Comparison of ENCODE assay signal across 8 cellular contexts in genomic region chr5:126002222-126002897, GRCh38.
A peak's percentile ranks its signal among the peaks of the same experiment; 100 is the strongest.
DNase-seq lines count a peak whose midpoint lies in the region; ATAC-seq and TF ChIP-seq lines count a peak whose summit lies in the region.

No MANE protein-coding gene starts in this region.

- H3K4me3 Mint-ChIP-seq in nephron = no peak overlapping the region
- H3K4me3 Mint-ChIP-seq in T-cell = no peak overlapping the region

- POLR2A ChIA-PET in T-cell (lab: Charles Lee) = no interaction called here

- H3K36me3 Mint-ChIP-seq in nephron (ENCODE audit: low read depth) (no peaks in the 10 kb centered on the region), T-cell (no peaks in the 10 kb centered on the region)

- TF ChIP-seq CTCF in nephron (IDR thresholded peaks at IDR 0.05; ENCODE audit: unreplicated experiment in 3 of 3) = no peak

- CTCF ChIA-PET in T-cell (lab: Charles Lee) = no interaction called here

- H3K4me1 Mint-ChIP-seq in nephron (peaks cover 44% of the 10 kb centered on the region), T-cell (no peaks in the 10 kb centered on the region)

- DNase-seq in AG08395 (ENCODE audit: low spot score) (peak; percentile 62), NCI-H2196 treated with DMSO at 0.1 percent for 48 hours (lab: John Stamatoyannopoulos, UW; ENCODE audit: unreplicated experiment) (peak; percentile 74), T-cell (no peak)

- H3K27me3 Mint-ChIP-seq in nephron (ENCODE audit: low read depth) (no peaks in the 10 kb centered on the region), T-cell (no peaks in the 10 kb centered on the region)

- peaks cover 11% of the 10 kb centered on the region for H3K9me3 Mint-ChIP-seq in nephron
- H3K9me3 Mint-ChIP-seq in T-cell = peaks cover 0 to 10% (median 0%) of the 10 kb centered on the region in 3 donors

- H3K27ac Mint-ChIP-seq in nephron (peak overlapping the region; percentile 95 to 97 (median 97)), T-cell (no peak overlapping the region)

- ATAC-seq in esophagus mucosa = peak; percentile 53
- no peak for ATAC-seq in GM19324 (IDR thresholded peaks at IDR 0.05; ENCODE audit: low FRiP score, unreplicated experiment)
- no peak for ATAC-seq in T-cell (replicated peaks in 1 of 4)
- no peak for ATAC-seq in HG03460 (IDR thresholded peaks at IDR 0.05; ENCODE audit: unreplicated experiment)
- ATAC-seq in GM19467 (IDR thresholded peaks at IDR 0.05; ENCODE audit: unreplicated experiment) = no peak

Comparison
In these comparisons a context has a peak if more than half of its experiments do, and no peak if none do; other contexts are left out.
1. DNase-seq: peak in AG08395 (single experiment) and NCI-H2196 treated with DMSO at 0.1 percent for 48 hours (single experiment); none in T-cell (0 of 34).
2. H3K27ac Mint-ChIP-seq: peak in nephron (3 of 3); none in T-cell (0 of 2).